In genomic region chr5:37478495-37478894, GRCh38 we compare ENCODE assay signal across 7 cellular contexts.
"Had no signal": no experiment of that assay in that cellular context is flagged by ENCODE, and none has a peak within 500 bp of the region (broad histone marks: within the 10 kb centered on the region; RNA-seq: fewer than 3 reads in every experiment).

No MANE protein-coding gene starts in this region.

- H3K9ac ChIP-seq: GM23248 had no signal

- H3K4me3 Mint-ChIP-seq: HFFc6 had no signal

- H2AFZ ChIP-seq: GM23248 had no signal

- H3K27ac Mint-ChIP-seq: HFFc6 had no signal

- H3K4me3 ChIP-seq: GM23248, HAP-1 had no signal

- H3K9me3 ChIP-seq: HAP-1 had no signal

- H3K27ac ChIP-seq: GM23248 had no signal

- ATAC-seq: HCT116 had no signal

- DNase-seq: GM23248, GOT3, H7, HFFc6, IMR-90 had no signal
